Comparison of ENCODE assay signal across 15 cellular contexts in genomic region chr20:52469143-52469542, GRCh38.
"Had no signal": no experiment of that assay in that cellular context is flagged by ENCODE, and none has a peak within 500 bp of the region (broad histone marks: within the 10 kb centered on the region; RNA-seq: fewer than 3 reads in every experiment).

No MANE protein-coding gene starts in this region.

- H3K4me3 ChIP-seq: pancreas, thoracic aorta, upper lobe of right lung had no signal

- H3K4me3 Mint-ChIP-seq: activated CD8-positive, alpha-beta memory T cell treated with anti-CD3 and anti-CD28 coated beads, Interleukin-2, amount 10 ng/mL, durations not matched to agents 7 days and 5 days; activated naive CD4-positive, alpha-beta T cell treated with anti-CD3 and anti-CD28 coated beads, Interleukin-2, amount 10 ng/mL, durations not matched to agents 7 days and 5 days; activated T-cell treated with anti-CD3 and anti-CD28 coated beads, Interleukin-2, amount 50 U/mL, for 24 hours; naive B cell had no signal

- H3K27me3 ChIP-seq: pancreas, upper lobe of right lung had no signal

- H3K36me3 Mint-ChIP-seq: activated CD8-positive, alpha-beta memory T cell treated with anti-CD3 and anti-CD28 coated beads, Interleukin-2, amount 10 ng/mL, durations not matched to agents 7 days and 5 days; activated naive CD4-positive, alpha-beta T cell treated with anti-CD3 and anti-CD28 coated beads, Interleukin-2, amount 10 ng/mL, durations not matched to agents 7 days and 5 days; naive B cell had no signal

- H3K27ac ChIP-seq: pancreas, thoracic aorta, upper lobe of right lung had no signal

- H3K36me3 ChIP-seq: pancreas, thoracic aorta, upper lobe of right lung had no signal

- H3K27me3 Mint-ChIP-seq: activated CD8-positive, alpha-beta memory T cell treated with anti-CD3 and anti-CD28 coated beads, Interleukin-2, amount 10 ng/mL, durations not matched to agents 7 days and 5 days; activated naive CD4-positive, alpha-beta T cell treated with anti-CD3 and anti-CD28 coated beads, Interleukin-2, amount 10 ng/mL, durations not matched to agents 7 days and 5 days; activated T-cell treated with anti-CD3 and anti-CD28 coated beads, Interleukin-2, amount 50 U/mL, for 24 hours had no signal

- H3K9me3 ChIP-seq: pancreas, thoracic aorta, upper lobe of right lung had no signal

- ATAC-seq: activated CD8-positive, alpha-beta memory T cell treated with anti-CD3 and anti-CD28 coated beads, Interleukin-2, amount 10 ng/mL, durations not matched to agents 7 days and 5 days; left ventricle myocardium superior; pancreas; upper lobe of right lung had no signal

- H3K27ac Mint-ChIP-seq: activated CD8-positive, alpha-beta memory T cell treated with anti-CD3 and anti-CD28 coated beads, Interleukin-2, amount 10 ng/mL, durations not matched to agents 7 days and 5 days; activated naive CD4-positive, alpha-beta T cell treated with anti-CD3 and anti-CD28 coated beads, Interleukin-2, amount 10 ng/mL, durations not matched to agents 7 days and 5 days; activated T-cell treated with anti-CD3 and anti-CD28 coated beads, Interleukin-2, amount 50 U/mL, for 24 hours; naive B cell had no signal

- H3K4me1 ChIP-seq: pancreas, upper lobe of right lung had no signal

- H3K4me1 Mint-ChIP-seq: activated CD8-positive, alpha-beta memory T cell treated with anti-CD3 and anti-CD28 coated beads, Interleukin-2, amount 10 ng/mL, durations not matched to agents 7 days and 5 days; activated naive CD4-positive, alpha-beta T cell treated with anti-CD3 and anti-CD28 coated beads, Interleukin-2, amount 10 ng/mL, durations not matched to agents 7 days and 5 days; naive B cell had no signal

- DNase-seq: activated CD4-positive, alpha-beta T cell treated with anti-CD3 and anti-CD28 coated beads for 1 hour; activated CD4-positive, alpha-beta T cell treated with anti-CD3 and anti-CD28 coated beads, Interleukin-2, amount 50 U/mL, for 48 hours; activated CD8-positive, alpha-beta memory T cell treated with anti-CD3 and anti-CD28 coated beads, Interleukin-2, amount 10 ng/mL, durations not matched to agents 7 days and 5 days; activated naive CD4-positive, alpha-beta T cell treated with anti-CD3 and anti-CD28 coated beads, Interleukin-2, amount 10 ng/mL, durations not matched to agents 7 days and 5 days; activated T-cell treated with anti-CD3 and anti-CD28 coated beads, Interleukin-2, amount 50 U/mL, for 24 hours; hippocampal formation; left ventricle myocardium superior; midbrain; naive B cell; pancreas; stimulated activated CD4-positive, alpha-beta T cell treated with anti-CD3 and anti-CD28 coated beads, Interleukin-12 subunit alpha, Interleukin-12 subunit beta, amount 100 ng/mL, for 4 hours; stimulated activated CD4-positive, alpha-beta T cell treated with anti-CD3 and anti-CD28 coated beads, Interleukin-2, amount 100 ng/mL, for 24 hours; T1000; upper lobe of right lung had no signal
